21 cellular contexts compared by ENCODE assay signal in genomic region chr2:118672571-118673158, GRCh38.
DNase-seq lines count a peak whose midpoint lies in the region; ATAC-seq, FAIRE-seq and TF ChIP-seq lines count a peak whose summit lies in the region.
"Had no signal": no experiment of that assay in that cellular context is flagged by ENCODE, and none has a peak within 500 bp of the region (broad histone marks: within the 10 kb centered on the region; RNA-seq: fewer than 3 reads in every experiment).

No MANE protein-coding gene starts in this region.

- intact Hi-C loops in Calu3 (cut with micrococcal nuclease; ENCODE audit: unreplicated experiment): no loop called here
- intact Hi-C loops in K562 (cut with micrococcal nuclease): no loop called here

- H3K27me3 ChIP-seq in K562 (ENCODE audit: control insufficient read depth in 2 of 2, insufficient read depth in 2 of 2, low read length in 2 of 2) (no peaks in the 10 kb centered on the region), hepatocyte (no peaks in the 10 kb centered on the region)
- H3K27me3 ChIP-seq: SJCRH30 had no signal

- POLR2A ChIA-PET in K562 (lab: Yijun Ruan, JAX): interaction anchor here (0.8 kb wide), 1 partner anchor 598 kb away, joined by 3 read pairs; no protein-coding TSS in a partner anchor

- DNase-seq in Calu3 (peak; percentile 20), HT1080 (ENCODE audit: low read depth) (peak; percentile 33), K562 (ENCODE audit: extremely low read depth in 1 of 4, low spot score in 3 of 4) (peak; percentile 18 to 59 (median 36)), hepatocyte (ENCODE audit: low spot score) (peak; percentile 27), GM19240 (ENCODE audit: insufficient read length, low spot score) (no peak), NCI-H526 (lab: John Stamatoyannopoulos, UW) (no peak)
- DNase-seq: CD4-positive, alpha-beta T cell; DMS79; GF-D8; Karpas-422; NCI-H187; NCI-H69; NK-92 treated with Interleukin-12 subunit alpha and Interleukin-12 subunit beta, amount 100 ng/mL, for 24 hours; SJCRH30 had no signal

- H3K36me3 ChIP-seq in K562 (ENCODE audit: control insufficient read depth, insufficient read depth, low read length) (no peaks in the 10 kb centered on the region), hepatocyte (replicated peaks; ENCODE audit: insufficient read depth, low read depth) (no peaks in the 10 kb centered on the region)
- H3K36me3 ChIP-seq: SJCRH30 had no signal

- H3K36me3 Mint-ChIP-seq in Calu3 (ENCODE audit: insufficient read depth, unreplicated experiment): no peaks in the 10 kb centered on the region

- no peak overlapping the region for H3K9ac ChIP-seq in K562 (ENCODE audit: insufficient read depth in 1 of 2, low read depth in 2 of 2, low read length in 2 of 2)

- H3K9me1 ChIP-seq in K562 (ENCODE audit: control insufficient read depth, insufficient read depth, low read length): no peaks in the 10 kb centered on the region

- peak; percentile 48 for TF ChIP-seq EP300 in K562 (IDR thresholded peaks at IDR 0.05; ENCODE audit: low read length)

- WGBS in K562 (ENCODE audit: insufficient coverage, low coverage, missing lambda C conversion rate): 6% methylated on average over 3 of the region's 3 CpGs
- 59% methylated on average over 3 of the region's 3 CpGs for WGBS in hepatocyte (ENCODE audit: low lambda C conversion rate, missing lambda C conversion rate)

- CTCF ChIA-PET in Calu3 (lab: Charles Lee): no interaction called here
- CTCF ChIA-PET in K562 (lab: Yijun Ruan, JAX; ENCODE audit: low intra/inter-chr PET ratio): no interaction called here

- FAIRE-seq in K562 (lab: Jason Lieb, UNC): peak; percentile 83
- FAIRE-seq: D721Med, GM12891, GM18507, H1 had no signal

- H3K79me2 ChIP-seq in K562 (ENCODE audit: control insufficient read depth, insufficient read depth, low read length) (no peaks in the 10 kb centered on the region), hepatocyte (no peaks in the 10 kb centered on the region)

- TF ChIP-seq CTCF in Calu3 (IDR thresholded peaks at IDR 0.05; ENCODE audit: unreplicated experiment) (no peak), K562 (IDR thresholded peaks at IDR 0.05 in 2 of 3, conservative IDR thresholded peaks at IDR 0.05 in 1 of 3; ENCODE audit: insufficient read depth in 2 of 3, low read depth in 1 of 3, low read length in 3 of 3) (no peak), hepatocyte (IDR thresholded peaks at IDR 0.05; ENCODE audit: poor library complexity) (no peak)

- peak overlapping the region; percentile 46 for H2AFZ ChIP-seq in K562 (ENCODE audit: low read depth, low read length)
- no peak overlapping the region for H2AFZ ChIP-seq in hepatocyte

- BruUV-seq in Calu3 (replicated peaks; lab: Mats Ljungman, UMichigan): no TSS peak
- BruUV-seq in K562 (replicated peaks; lab: Mats Ljungman, UMichigan): no TSS peak

- H3K9me2 ChIP-seq in hepatocyte (replicated peaks; ENCODE audit: insufficient read depth): no peaks in the 10 kb centered on the region

- in situ Hi-C loops in K562 (cut with MboI): no loop called here

- no peak for TF ChIP-seq RAD21 in K562 (CRISPR knock-in tag; conservative IDR thresholded peaks at IDR 0.05 in 1 of 2, IDR thresholded peaks at IDR 0.05 in 1 of 2)

- H3K4me3 ChIP-seq in K562 (no peak overlapping the region), hepatocyte (no peak overlapping the region)
- H3K4me3 ChIP-seq: SJCRH30 had no signal

- no peak overlapping the region for H3K4me3 Mint-ChIP-seq in Calu3 (ENCODE audit: low read depth, unreplicated experiment)
- H3K4me3 Mint-ChIP-seq: B cell; CD4-positive, alpha-beta T cell had no signal

- no peak overlapping the region for H3K27ac ChIP-seq in K562 (ENCODE audit: extremely low read depth, low read depth, low read length)
- H3K27ac ChIP-seq in hepatocyte: peak overlapping the region; percentile 38
- H3K27ac ChIP-seq: RWPE1, SJCRH30 had no signal

- H3K4me1 Mint-ChIP-seq in Calu3 (ENCODE audit: low read depth, unreplicated experiment): peaks cover 31% of the 10 kb centered on the region
- H3K4me1 Mint-ChIP-seq: B cell had no signal

- no peak for TF ChIP-seq POLR2A in K562 (conservative IDR thresholded peaks at IDR 0.05)

- H4K20me1 ChIP-seq in K562 (replicated peaks; ENCODE audit: control insufficient read depth, insufficient read depth, low read length): no peaks in the 10 kb centered on the region
- no peaks in the 10 kb centered on the region for H4K20me1 ChIP-seq in hepatocyte (ENCODE audit: insufficient read depth, poor library complexity, severe bottlenecking)

- no peak overlapping the region for H3K27ac Mint-ChIP-seq in Calu3 (ENCODE audit: unreplicated experiment)
- H3K27ac Mint-ChIP-seq: B cell; CD4-positive, alpha-beta T cell had no signal

- ATAC-seq in K562: peak; percentile 87
- ATAC-seq in GM21786 (IDR thresholded peaks at IDR 0.05; ENCODE audit: unreplicated experiment): no peak

- no peaks in the 10 kb centered on the region for H3K9me3 ChIP-seq in K562 (replicated peaks; ENCODE audit: control insufficient read depth, insufficient read depth, low read depth, low read length)
- no peaks in the 10 kb centered on the region for H3K9me3 ChIP-seq in hepatocyte (ENCODE audit: low read depth)
- H3K9me3 ChIP-seq: SJCRH30 had no signal

- H3K4me2 ChIP-seq in K562 (ENCODE audit: insufficient read depth, low read length) (peak overlapping the region; percentile 38), hepatocyte (no peak overlapping the region)

- H3K9me3 Mint-ChIP-seq in Calu3 (ENCODE audit: low read depth, unreplicated experiment): no peaks in the 10 kb centered on the region
- H3K9me3 Mint-ChIP-seq: CD4-positive, alpha-beta T cell had no signal

- peaks cover 3 to 12% of the 10 kb centered on the region in 2 experiments; a peak in 3 of 5 replicates for H3K4me1 ChIP-seq in K562 (replicated peaks in 1 of 2; ENCODE audit: control insufficient read depth in 2 of 2, insufficient read depth in 2 of 2, low read length in 2 of 2)
- H3K4me1 ChIP-seq in hepatocyte (ENCODE audit: insufficient read depth): peaks cover 13% of the 10 kb centered on the region
- H3K4me1 ChIP-seq: SJCRH30 had no signal

- no peaks in the 10 kb centered on the region for H3K27me3 Mint-ChIP-seq in Calu3 (ENCODE audit: unreplicated experiment)

TF ChIP-seq in K562, 482 proteins besides CTCF, POLR2A, EP300 and RAD21 (continues in another document):
- TF ChIP-seq NFE2L1 (tag; IDR thresholded peaks at IDR 0.05; ENCODE audit: borderline replicate concordance, low read depth) (no peak), ELK3 (CRISPR knock-in tag; IDR thresholded peaks at IDR 0.05) (no peak), SMAD2 (IDR thresholded peaks at IDR 0.05; ENCODE audit: low read depth, low read length) (no peak), ARID1B (IDR thresholded peaks at IDR 0.05) (peak; percentile 60), FOXO4 (CRISPR knock-in tag; IDR thresholded peaks at IDR 0.05) (no peak), L3MBTL2 (IDR thresholded peaks at IDR 0.05) (peak; percentile 90), NCOA4 (IDR thresholded peaks at IDR 0.05; ENCODE audit: partially characterized antibody) (no peak), PPARD (CRISPR knock-in tag; IDR thresholded peaks at IDR 0.05) (no peak), TRIM24 (IDR thresholded peaks at IDR 0.05) (no peak), BRD4 (IDR thresholded peaks at IDR 0.05) (no peak), ATF7 (IDR thresholded peaks at IDR 0.05) (peak; percentile 25; the same call in 1 of the 2 replicates), MNT (conservative IDR thresholded peaks at IDR 0.05) (peak in 1 of 2 experiments; percentile 41; a peak in 1 of 4 replicates), PKNOX1 (IDR thresholded peaks at IDR 0.05) (0 out of 2 replicates have a peak, but pooled peaks have one; percentile 31)

Comparison
In these comparisons a context has a peak if more than half of its experiments do, and no peak if none do; other contexts are left out.
1. DNase-seq: peak in Calu3 (single experiment), HT1080 (single experiment), K562 (4 of 4) and hepatocyte (single experiment); none in GM19240 (single experiment) and NCI-H526 (0 of 2).